Comparison of ENCODE assay signal across 18 cellular contexts in the genomic region with DNA sequence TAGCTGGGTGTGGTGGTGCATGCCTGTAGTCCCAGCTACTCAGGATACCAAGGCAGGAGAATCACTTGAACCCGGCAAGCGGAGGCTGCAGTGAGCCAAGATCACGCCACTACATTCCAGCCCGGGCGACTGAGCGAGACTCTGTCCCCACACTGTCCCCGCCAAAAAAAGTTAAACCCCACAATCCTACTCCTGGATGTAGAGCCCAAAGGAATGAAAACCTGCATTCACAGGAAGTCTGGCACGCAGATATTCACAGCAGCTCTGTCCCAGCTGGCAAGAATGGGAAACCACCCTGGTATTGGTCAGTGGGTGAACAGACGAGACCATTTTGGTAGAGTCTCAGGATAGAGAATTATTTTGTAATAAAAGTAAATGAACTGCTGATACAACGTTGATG.
DNase-seq lines count a peak whose midpoint lies in the region; ATAC-seq, FAIRE-seq and TF ChIP-seq lines count a peak whose summit lies in the region.
"Had no signal": no experiment of that assay in that cellular context is flagged by ENCODE, and none has a peak within 500 bp of the region (broad histone marks: within the 10 kb centered on the region; RNA-seq: fewer than 3 reads in every experiment).

No MANE protein-coding gene starts in this region.

- ATAC-seq in HG02642 (IDR thresholded peaks at IDR 0.05; ENCODE audit: poor library complexity, unreplicated experiment): no peak
- ATAC-seq: A549, GM12878 had no signal

- no peaks in the 10 kb centered on the region for H3K9me3 ChIP-seq in small intestine (ENCODE audit: control insufficient read depth, low read depth)
- H3K9me3 ChIP-seq: A549, Peyer's patch had no signal

- no peak overlapping the region for H3K27ac ChIP-seq in small intestine (ENCODE audit: low read depth in 1 of 2, low read length in 1 of 2)
- H3K27ac ChIP-seq: A549, Peyer's patch had no signal

- intact Hi-C loops in posterior vena cava (cut with DNase I): no loop called here

- no peak for FAIRE-seq in D721Med (lab: Jason Lieb, UNC)
- no peak for FAIRE-seq in small intestine (lab: Jason Lieb, UNC)
- FAIRE-seq: A549, GM12878, GM18507 had no signal

- H3K27me3 ChIP-seq in small intestine (ENCODE audit: control insufficient read depth in 2 of 2, insufficient read depth in 2 of 2, low read length in 2 of 2): no peaks in the 10 kb centered on the region
- H3K27me3 ChIP-seq: Peyer's patch had no signal

- H3K4me1 ChIP-seq in small intestine (ENCODE audit: control insufficient read depth in 2 of 2, insufficient read depth in 1 of 2, low read depth in 1 of 2, low read length in 1 of 2): no peaks in the 10 kb centered on the region
- H3K4me1 ChIP-seq: A549, Peyer's patch had no signal

- H3K36me3 ChIP-seq in small intestine (ENCODE audit: control insufficient read depth in 2 of 2, insufficient read depth in 2 of 2, low read length in 2 of 2): no peaks in the 10 kb centered on the region
- H3K36me3 ChIP-seq: Peyer's patch had no signal

- TF ChIP-seq CTCF in D721Med (IDR thresholded peaks at IDR 0.05; ENCODE audit: insufficient read depth, missing control alignments): no peak

- peak; percentile 5 for DNase-seq in activated naive CD4-positive, alpha-beta T cell treated with anti-CD3 and anti-CD28 coated beads, Interleukin-2, amount 50 U/mL, for 16 hours
- no peak for DNase-seq in activated naive CD4-positive, alpha-beta T cell (lab: John Stamatoyannopoulos, UW)
- peak; percentile 6 for DNase-seq in D721Med (ENCODE audit: insufficient read length, low spot score)
- DNase-seq in epidermal melanocyte (ENCODE audit: insufficient read length, low spot score): peak; percentile 11
- DNase-seq in posterior vena cava (ENCODE audit: low spot score): peak; percentile 69
- no peak for DNase-seq in small intestine
- no peak for DNase-seq in T-helper 1 cell
- DNase-seq: HCEC 1CT, Karpas-422, MM.1S, NCI-H1105, NCI-H187, NCI-H82 had no signal

- WGBS in small intestine, 3 donors: 92 to 96% (median 95%) methylated on average over 10 of the region's 10 CpGs

- no peak overlapping the region for H3K4me3 ChIP-seq in small intestine (ENCODE audit: low read depth in 1 of 2, low read length in 2 of 2)
- H3K4me3 ChIP-seq: A549, GM12878, Peyer's patch had no signal

Comparison
In these comparisons a context has a peak if more than half of its experiments do, and no peak if none do; other contexts are left out.
1. DNase-seq: peak in activated naive CD4-positive, alpha-beta T cell treated with anti-CD3 and anti-CD28 coated beads, Interleukin-2, amount 50 U/mL, for 16 hours (single experiment), D721Med (single experiment), epidermal melanocyte (single experiment) and posterior vena cava (single experiment); none in activated naive CD4-positive, alpha-beta T cell (0 of 4), small intestine (single experiment) and T-helper 1 cell (0 of 5).